ENCODE assay signal across 8 cellular contexts in genomic region chr19:42270346-42271044, GRCh38. TPM values are rescaled to one million over a fixed set of nuclear protein-coding genes. Genes with fewer than 3 reads are reported as not detected.
A peak's percentile ranks its signal among the peaks of the same experiment; 100 is the strongest.
DNase-seq lines count a peak whose midpoint lies in the region; ATAC-seq, FAIRE-seq and TF ChIP-seq lines count a peak whose summit lies in the region.

No MANE protein-coding gene starts in this region.

- POLR2A ChIA-PET in A549 (lab: Yijun Ruan, JAX), result interaction anchor here (0.6 to 2.8 kb wide), 8 partner anchors 9 to 27 kb away, joined by 3 to 18 read pairs (median 5); partner anchors contain the start of genes ERF and GSK3A

- intact Hi-C loops in ascending aorta (cut with DNase I) (loop anchor here (1.0 kb wide), 1 partner anchor 9 kb away; no protein-coding TSS in a partner anchor), kidney (cut with DNase I) (no loop called here)

- H3K27me3 ChIP-seq in ascending aorta, result no peaks in the 10 kb centered on the region

- peak; percentile 60 for TF ChIP-seq POLR2A in A549 (IDR thresholded peaks at IDR 0.05; ENCODE audit: low read length)

- peak in 1 of 2 experiments; percentile 83 for DNase-seq in A549 (ENCODE audit: low read depth in 1 of 2, low spot score in 1 of 2)
- peak; percentile 59 for DNase-seq in GM19239 (ENCODE audit: insufficient read length, low spot score)
- DNase-seq in T-helper 1 cell, result peak; percentile 48 to 82 (median 67)
- peak; percentile 75 to 89 for DNase-seq in ascending aorta (ENCODE audit: low spot score in 2 of 2)
- DNase-seq in kidney, result peak; percentile 84
- DNase-seq in stimulated activated CD4-positive, alpha-beta T cell treated with anti-CD3 and anti-CD28 coated beads, Interleukin-2, amount 100 ng/mL, for 48 hours, result peak; percentile 53 to 56
- no peak for DNase-seq in NCI-H2196 treated with DMSO at 0.1 percent for 48 hours (lab: John Stamatoyannopoulos, UW; ENCODE audit: unreplicated experiment)
- DNase-seq in SKM-1 (lab: John Stamatoyannopoulos, UW; ENCODE audit: unreplicated experiment), result no peak

- TF ChIP-seq EP300 in A549 (IDR thresholded peaks at IDR 0.05), result no peak

- H3K27ac ChIP-seq in A549, result peak overlapping the region; percentile 87 to 94
- peak overlapping the region; percentile 95 to 97 for H3K27ac ChIP-seq in ascending aorta
- H3K27ac ChIP-seq in kidney (ENCODE audit: low read depth in 2 of 2, low read length in 2 of 2), result peak overlapping the region; percentile 91 to 95

- ATAC-seq in A549, result no peak

- FAIRE-seq in A549 (lab: Jason Lieb, UNC) (peak; percentile 72), GM19239 (lab: Jason Lieb, UNC) (peak; percentile 95), kidney (lab: Jason Lieb, UNC) (no peak)

- H3K4me2 ChIP-seq in A549, result peak overlapping the region; percentile 96

- H3K4me3 ChIP-seq in A549 (peak overlapping the region; percentile 58), ascending aorta (peak overlapping the region; percentile 62 to 74), kidney (ENCODE audit: low read length in 2 of 2) (peak overlapping the region; percentile 80 to 91)

- 26% methylated on average over 18 of the region's 18 CpGs for WGBS in A549 (ENCODE audit: missing lambda C conversion rate)

- no peak for TF ChIP-seq RAD21 in A549 (conservative IDR thresholded peaks at IDR 0.05 in 1 of 2, IDR thresholded peaks at IDR 0.05 in 1 of 2)

- TF ChIP-seq CTCF in A549 (IDR thresholded peaks at IDR 0.05), result no peak
- no peak for TF ChIP-seq CTCF in ascending aorta (IDR thresholded peaks at IDR 0.05)
- TF ChIP-seq CTCF in kidney (IDR thresholded peaks at IDR 0.05; ENCODE audit: borderline replicate concordance, extremely low read depth, insufficient read depth), result no peak

- CTCF ChIA-PET in A549 (lab: Yijun Ruan, JAX), result interaction anchor here (0.5 to 14.6 kb wide), 11 partner anchors 8 to 199 kb away, joined by 3 to 373 read pairs (median 6); partner anchors contain the start of gene GSK3A

- H3K9me3 ChIP-seq in A549 (no peaks in the 10 kb centered on the region), ascending aorta (no peaks in the 10 kb centered on the region), kidney (ENCODE audit: control insufficient read depth in 1 of 2, low read length in 2 of 2) (no peaks in the 10 kb centered on the region)

- H3K9ac ChIP-seq in kidney (ENCODE audit: low read length in 2 of 2), result peak overlapping the region; percentile 78 to 95

- H3K4me1 ChIP-seq in A549 (peaks cover 28% of the 10 kb centered on the region), ascending aorta (peaks cover 10 to 25% of the 10 kb centered on the region in 2 donors), kidney (ENCODE audit: control insufficient read depth in 1 of 2, insufficient read depth in 1 of 2, low read depth in 1 of 2, low read length in 2 of 2) (peaks cover 12 to 25% of the 10 kb centered on the region in 2 donors)

- H3K36me3 ChIP-seq in ascending aorta, result peaks cover 33 to 35% of the 10 kb centered on the region in 2 donors
- H3K36me3 ChIP-seq in kidney (ENCODE audit: control insufficient read depth in 1 of 2, insufficient read depth in 2 of 2, low read length in 2 of 2), result peaks cover 6 to 17% of the 10 kb centered on the region in 2 donors

TF ChIP-seq in A549, 52 proteins besides CTCF, POLR2A, EP300 and RAD21:
- TF ChIP-seq NFE2L2 (conservative IDR thresholded peaks at IDR 0.05; ENCODE audit: low read length), result no peak
- TF ChIP-seq JUN (IDR thresholded peaks at IDR 0.05), result peak in 1 of 2 experiments; percentile 42; a peak in 2 of 5 replicates
- TF ChIP-seq MAX (IDR thresholded peaks at IDR 0.05), result peak; percentile 54

RNA-seq across cellular contexts. Expression of gene CIC, which starts 1.4 kb away (rescaled TPM):
- polyA plus RNA-seq in A549 (2011; rRNA removed), result 7.2 and 7.7 TPM in 2 replicates
- polyA plus RNA-seq in A549 (2012; cell fraction: cytosol; rRNA removed), result 26.8 and 35.8 TPM in 2 replicates
- polyA plus RNA-seq in A549 (2012; cell fraction: nucleus; rRNA removed), result 69.9 and 100.0 TPM in 2 replicates
- polyA plus RNA-seq in A549 (2017; fragmentation: RNase III; extraction: RNeasy Plus Mini Kit Qiagen cat#74134 plus additional on column Dnase treatment), result 46.8 to 56.4 TPM (median 53.1 TPM) in 3 replicates
- 7.0 and 11.0 TPM in 2 replicates for polyA minus RNA-seq in A549 (2011; rRNA and poly(A)+ RNA removed)
- 247 TPM for total RNA-seq in ascending aorta
- 90.9 TPM for total RNA-seq in kidney
- 18.8 TPM for polyA plus RNA-seq in kidney (ENCODE audit: insufficient read depth, low read depth, low replicate concordance)

RNA-seq across cellular contexts. Expression of gene ERF, which starts 15.6 kb away (rescaled TPM):
- polyA plus RNA-seq in A549 (2011; rRNA removed) (71.9 and 103 TPM in 2 replicates), A549 (2017; fragmentation: RNase III; extraction: RNeasy Plus Mini Kit Qiagen cat#74134 plus additional on column Dnase treatment) (107 to 123 TPM (median 120 TPM) in 3 replicates), kidney (ENCODE audit: insufficient read depth, low read depth, low replicate concordance) (31.1 TPM)
- 115 and 150 TPM in 2 replicates for polyA plus RNA-seq in A549 (2012; cell fraction: cytosol; rRNA removed)
- polyA plus RNA-seq in A549 (2012; cell fraction: nucleus; rRNA removed), result 307 and 352 TPM in 2 replicates
- 113 and 120 TPM in 2 replicates for polyA minus RNA-seq in A549 (2011; rRNA and poly(A)+ RNA removed)
- total RNA-seq in ascending aorta (51.6 TPM), kidney (61.2 TPM)

RNA-seq across cellular contexts. Expression of gene GSK3A, which starts 28.1 kb away (rescaled TPM):
- 55.2 and 79.7 TPM in 2 replicates for polyA plus RNA-seq in A549 (2011; rRNA removed)
- 82.6 and 118 TPM in 2 replicates for polyA plus RNA-seq in A549 (2012; cell fraction: cytosol; rRNA removed)
- polyA plus RNA-seq in A549 (2012; cell fraction: nucleus; rRNA removed), result 80.7 and 99.8 TPM in 2 replicates
- polyA plus RNA-seq in A549 (2017; fragmentation: RNase III; extraction: RNeasy Plus Mini Kit Qiagen cat#74134 plus additional on column Dnase treatment), result 81.0 to 85.1 TPM (median 84.0 TPM) in 3 replicates
- polyA minus RNA-seq in A549 (2011; rRNA and poly(A)+ RNA removed), result 69.2 and 87.0 TPM in 2 replicates
- 27.0 TPM for total RNA-seq in ascending aorta
- total RNA-seq in kidney, result 39.2 TPM
- polyA plus RNA-seq in kidney (ENCODE audit: insufficient read depth, low read depth, low replicate concordance), result 57.3 TPM

RNA-seq across cellular contexts. Expression of gene PRR19, which starts 31.4 kb away (rescaled TPM):
- 1.1 and 1.3 TPM in 2 replicates for polyA plus RNA-seq in A549 (2011; rRNA removed)
- 2.7 and 3.7 TPM in 2 replicates for polyA plus RNA-seq in A549 (2012; cell fraction: cytosol; rRNA removed)
- 3.5 and 5.2 TPM in 2 replicates for polyA plus RNA-seq in A549 (2012; cell fraction: nucleus; rRNA removed)
- polyA plus RNA-seq in A549 (2017; fragmentation: RNase III; extraction: RNeasy Plus Mini Kit Qiagen cat#74134 plus additional on column Dnase treatment), result 3.4 to 4.5 TPM (median 4.2 TPM) in 3 replicates
- 0.50 and 1.2 TPM in 2 replicates for polyA minus RNA-seq in A549 (2011; rRNA and poly(A)+ RNA removed)
- total RNA-seq in ascending aorta, result not detected
- 0.47 TPM for total RNA-seq in kidney
- polyA plus RNA-seq in kidney (ENCODE audit: insufficient read depth, low read depth, low replicate concordance), result 0.71 TPM

RNA-seq across cellular contexts. Expression of gene PAFAH1B3, which starts 31.9 kb away (rescaled TPM):
- 79.7 and 101 TPM in 2 replicates for polyA plus RNA-seq in A549 (2011; rRNA removed)
- 268 and 299 TPM in 2 replicates for polyA plus RNA-seq in A549 (2012; cell fraction: cytosol; rRNA removed)
- 241 and 275 TPM in 2 replicates for polyA plus RNA-seq in A549 (2012; cell fraction: nucleus; rRNA removed)
- 135 to 151 TPM (median 144 TPM) in 3 replicates for polyA plus RNA-seq in A549 (2017; fragmentation: RNase III; extraction: RNeasy Plus Mini Kit Qiagen cat#74134 plus additional on column Dnase treatment)
- polyA minus RNA-seq in A549 (2011; rRNA and poly(A)+ RNA removed), result 179 and 227 TPM in 2 replicates
- 88.9 TPM for total RNA-seq in ascending aorta
- 22.0 TPM for total RNA-seq in kidney
- 38.3 TPM for polyA plus RNA-seq in kidney (ENCODE audit: insufficient read depth, low read depth, low replicate concordance)

Comparison
In these comparisons a context has a peak if more than half of its experiments do, and no peak if none do; other contexts are left out.
1. DNase-seq: peak in GM19239 (single experiment), T-helper 1 cell (5 of 5), ascending aorta (2 of 2), kidney (single experiment) and stimulated activated CD4-positive, alpha-beta T cell treated with anti-CD3 and anti-CD28 coated beads, Interleukin-2, amount 100 ng/mL, for 48 hours (2 of 2); none in NCI-H2196 treated with DMSO at 0.1 percent for 48 hours (single experiment) and SKM-1 (single experiment).
2. Peak in every context shown above with its lines, with median percentiles within 50 percentile points of each other: H3K27ac ChIP-seq and H3K4me3 ChIP-seq.